Comparison of ENCODE assay signal across 1 cellular context in the genomic region with DNA sequence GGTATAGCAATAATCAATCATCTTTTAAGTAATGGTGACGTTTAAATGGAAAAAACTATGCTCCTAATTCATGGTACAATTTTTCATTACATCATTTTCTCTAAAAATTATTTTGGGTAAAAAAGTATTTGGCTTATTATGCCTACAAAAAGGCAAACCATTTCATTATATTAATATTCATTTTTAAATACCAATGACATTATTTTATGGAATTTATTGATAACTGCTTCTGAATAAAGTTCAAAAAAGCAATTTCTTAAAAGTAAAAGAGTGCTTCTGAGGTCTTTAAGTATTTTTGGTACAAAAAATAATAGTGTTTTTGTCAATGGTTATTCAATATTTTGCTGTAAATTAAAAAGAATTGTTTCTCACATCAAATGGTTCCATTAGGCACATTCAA.
TF ChIP-seq lines count a peak whose summit lies in the region.

No MANE protein-coding gene starts in this region.

TF ChIP-seq in A549, 52 proteins besides CTCF, POLR2A, EP300 and RAD21 (continued from another document):
- TF ChIP-seq EHMT2 (IDR thresholded peaks at IDR 0.05; ENCODE audit: low read depth) (no peak), HDAC2 (IDR thresholded peaks at IDR 0.05) (no peak), ZSCAN20 (CRISPR knock-in tag; IDR thresholded peaks at IDR 0.05) (no peak), CBX8 (IDR thresholded peaks at IDR 0.05) (no peak)
- TF ChIP-seq, protein P1, sequence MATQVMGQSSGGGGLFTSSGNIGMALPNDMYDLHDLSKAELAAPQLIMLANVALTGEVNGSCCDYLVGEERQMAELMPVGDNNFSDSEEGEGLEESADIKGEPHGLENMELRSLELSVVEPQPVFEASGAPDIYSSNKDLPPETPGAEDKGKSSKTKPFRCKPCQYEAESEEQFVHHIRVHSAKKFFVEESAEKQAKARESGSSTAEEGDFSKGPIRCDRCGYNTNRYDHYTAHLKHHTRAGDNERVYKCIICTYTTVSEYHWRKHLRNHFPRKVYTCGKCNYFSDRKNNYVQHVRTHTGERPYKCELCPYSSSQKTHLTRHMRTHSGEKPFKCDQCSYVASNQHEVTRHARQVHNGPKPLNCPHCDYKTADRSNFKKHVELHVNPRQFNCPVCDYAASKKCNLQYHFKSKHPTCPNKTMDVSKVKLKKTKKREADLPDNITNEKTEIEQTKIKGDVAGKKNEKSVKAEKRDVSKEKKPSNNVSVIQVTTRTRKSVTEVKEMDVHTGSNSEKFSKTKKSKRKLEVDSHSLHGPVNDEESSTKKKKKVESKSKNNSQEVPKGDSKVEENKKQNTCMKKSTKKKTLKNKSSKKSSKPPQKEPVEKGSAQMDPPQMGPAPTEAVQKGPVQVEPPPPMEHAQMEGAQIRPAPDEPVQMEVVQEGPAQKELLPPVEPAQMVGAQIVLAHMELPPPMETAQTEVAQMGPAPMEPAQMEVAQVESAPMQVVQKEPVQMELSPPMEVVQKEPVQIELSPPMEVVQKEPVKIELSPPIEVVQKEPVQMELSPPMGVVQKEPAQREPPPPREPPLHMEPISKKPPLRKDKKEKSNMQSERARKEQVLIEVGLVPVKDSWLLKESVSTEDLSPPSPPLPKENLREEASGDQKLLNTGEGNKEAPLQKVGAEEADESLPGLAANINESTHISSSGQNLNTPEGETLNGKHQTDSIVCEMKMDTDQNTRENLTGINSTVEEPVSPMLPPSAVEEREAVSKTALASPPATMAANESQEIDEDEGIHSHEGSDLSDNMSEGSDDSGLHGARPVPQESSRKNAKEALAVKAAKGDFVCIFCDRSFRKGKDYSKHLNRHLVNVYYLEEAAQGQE (IDR thresholded peaks at IDR 0.05): 0 out of 2 replicates have a peak, but pooled peaks have one; percentile 6
TF ChIP-seq in A549: peak in this region for 1.
